Comparison of ENCODE assay signal across 28 cellular contexts in the genomic region with DNA sequence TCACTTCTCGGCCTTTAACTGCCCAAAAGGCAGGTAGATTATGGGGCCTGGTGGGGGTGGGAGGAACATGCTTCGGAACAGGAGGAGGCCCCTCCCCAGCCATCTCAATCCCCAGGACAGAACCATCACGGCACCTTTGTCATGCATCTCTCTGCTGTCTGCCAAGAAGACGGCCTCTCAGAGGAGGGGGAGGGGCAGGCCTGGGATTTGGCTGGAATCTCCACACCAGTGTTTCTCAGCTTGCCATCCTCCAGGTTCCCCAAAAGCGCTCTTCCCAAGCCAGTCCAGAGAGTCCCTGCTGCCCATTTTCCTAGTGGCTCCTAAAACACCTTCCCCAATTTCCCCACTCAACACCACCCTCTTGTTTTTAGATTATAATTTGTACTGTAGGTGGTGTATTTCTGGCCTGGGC. TPM values are rescaled to one million over a fixed set of nuclear protein-coding genes. Genes with fewer than 3 reads are reported as not detected.
DNase-seq lines count a peak whose midpoint lies in the region; ATAC-seq lines count a peak whose summit lies in the region.
"Had no signal": no experiment of that assay in that cellular context is flagged by ENCODE, and none has a peak within 500 bp of the region (broad histone marks: within the 10 kb centered on the region; RNA-seq: fewer than 3 reads in every experiment).

No MANE protein-coding gene starts in this region.

- H3K18ac ChIP-seq in mesendoderm (ENCODE audit: low read length): peak overlapping the region; percentile 91

- peak overlapping the region; percentile 30 for H3K9ac ChIP-seq in ES-I3 (ENCODE audit: low read depth, low read length)
- peak overlapping the region; percentile 86 for H3K9ac ChIP-seq in HUES64 (ENCODE audit: low read depth, low read length)
- peak overlapping the region; percentile 73 for H3K9ac ChIP-seq in mesendoderm (ENCODE audit: low read length)
- H3K9ac ChIP-seq: KMS-11 had no signal

- H3K27me3 ChIP-seq in HUES64 (ENCODE audit: insufficient read depth, low read length) (peaks cover 7% of the 10 kb centered on the region; the same call in 1 of the 2 replicates), mesendoderm (ENCODE audit: insufficient read depth, low read length, poor library complexity) (no peaks in the 10 kb centered on the region)
- H3K27me3 ChIP-seq: adrenal gland had no signal

- H3K4me1 ChIP-seq in ES-I3 (ENCODE audit: insufficient read depth, low read length): peaks cover 29% of the 10 kb centered on the region
- H3K4me1 ChIP-seq in HUES64 (ENCODE audit: insufficient read depth, low read length): peaks cover 37% of the 10 kb centered on the region
- H3K4me1 ChIP-seq in mesendoderm (ENCODE audit: control insufficient read depth, low read depth, low read length): peaks cover 14% of the 10 kb centered on the region
- H3K4me1 ChIP-seq: adrenal gland had no signal

- DNase-seq in iPS DF 19.7 (ENCODE audit: low read depth, low spot score): peak; percentile 98
- DNase-seq in mesendoderm: peak; percentile 93
- DNase-seq in stimulated activated CD4-positive, alpha-beta T cell treated with anti-CD3 and anti-CD28 coated beads, Interleukin-4, amount 100 ng/mL, for 1 hour: no peak
- DNase-seq in SHP77 treated with DMSO at 0.1 percent for 48 hours (lab: John Stamatoyannopoulos, UW): no peak
- DNase-seq in COLO668 (lab: John Stamatoyannopoulos, UW; ENCODE audit: unreplicated experiment): no peak
- DNase-seq: activated CD4-positive, alpha-beta memory T cell treated with anti-CD3 and anti-CD28 coated beads for 36 hours; activated CD4-positive, CD25-positive, alpha-beta regulatory T cell treated with anti-CD3 and anti-CD28 coated beads, Interleukin-2, amount 50 U/mL, for 72 hours; activated naive CD4-positive, alpha-beta T cell treated with anti-CD3 and anti-CD28 coated beads, Interleukin-2, amount 10 ng/mL, durations not matched to agents 7 days and 5 days; adrenal gland; DND-41; effector memory CD8-positive, alpha-beta T cell; erythroblast; HCEC 1CT; MM.1S; NCI-H1930; NCI-H526; NK-92 treated with Interleukin-12 subunit alpha and Interleukin-12 subunit beta, amount 100 ng/mL, for 24 hours; PC-9; right cardiac atrium; stimulated activated naive CD8-positive, alpha-beta T cell treated with anti-CD3 and anti-CD28 coated beads, Interleukin-15, Interleukin-2, amounts not matched to agents 100 U/mL and 50 U/mL, for 24 hours; T-helper 2 cell had no signal

- peaks cover 28% of the 10 kb centered on the region for H3K79me2 ChIP-seq in mesendoderm (ENCODE audit: control insufficient read depth, insufficient read depth, low read length)

- no peak overlapping the region for H2BK15ac ChIP-seq in mesendoderm (replicated peaks; ENCODE audit: low read depth)

- H3K4ac ChIP-seq in mesendoderm (ENCODE audit: low read depth, low read length): peak overlapping the region; percentile 99

- peak overlapping the region; percentile 28 for H3K4me2 ChIP-seq in mesendoderm (ENCODE audit: low read length)
- H3K4me2 ChIP-seq: A549, KMS-11, PC-9, smooth muscle cell had no signal

- H2BK5ac ChIP-seq in mesendoderm (ENCODE audit: low read length): peak overlapping the region; percentile 98

- H3K27ac ChIP-seq in HUES64 (ENCODE audit: low read depth, low read length) (peak overlapping the region; percentile 99), mesendoderm (ENCODE audit: low read depth, low read length) (peak overlapping the region; percentile 93)
- H3K27ac ChIP-seq: adrenal gland, KMS-11, PC-9 had no signal

- H4K5ac ChIP-seq in mesendoderm (ENCODE audit: low read length): no peak overlapping the region

- H3K79me1 ChIP-seq in mesendoderm (ENCODE audit: low read length): no peaks in the 10 kb centered on the region

- H3K9me3 ChIP-seq in ES-I3 (ENCODE audit: control insufficient read depth, insufficient read depth, low read length) (no peaks in the 10 kb centered on the region), HUES64 (ENCODE audit: insufficient read depth, low read depth, low read length) (no peaks in the 10 kb centered on the region)
- H3K9me3 ChIP-seq: A549, adrenal gland had no signal

- H3K4me3 ChIP-seq in HUES64 (ENCODE audit: low read length) (peak overlapping the region; percentile 51), mesendoderm (ENCODE audit: low read length) (no peak overlapping the region)
- H3K4me3 ChIP-seq: A549, adrenal gland, PC-9, smooth muscle cell had no signal

- H2AK5ac ChIP-seq in mesendoderm (ENCODE audit: low read length): no peak overlapping the region

- peak overlapping the region; percentile 92 for H3K56ac ChIP-seq in mesendoderm (ENCODE audit: low read length)

- no peak overlapping the region for H4K8ac ChIP-seq in mesendoderm (ENCODE audit: low read depth, low read length)

- ATAC-seq in GM21619 (IDR thresholded peaks at IDR 0.05; ENCODE audit: unreplicated experiment): no peak
- ATAC-seq: A549; effector memory CD8-positive, alpha-beta T cell; right cardiac atrium; Right ventricle myocardium inferior; stimulated activated naive CD8-positive, alpha-beta T cell treated with anti-CD3 and anti-CD28 coated beads, Interleukin-15, Interleukin-2, amounts not matched to agents 100 U/mL and 50 U/mL, for 24 hours had no signal

- H3K23ac ChIP-seq in mesendoderm (ENCODE audit: low read length): no peak overlapping the region

- no peaks in the 10 kb centered on the region; the same call in 1 of the 2 replicates for H3K36me3 ChIP-seq in ES-I3 (ENCODE audit: insufficient read depth, low read length)
- H3K36me3 ChIP-seq in HUES64 (ENCODE audit: insufficient read depth, low read length): peaks cover 1% of the 10 kb centered on the region; the same call in 1 of the 2 replicates
- no peaks in the 10 kb centered on the region for H3K36me3 ChIP-seq in mesendoderm (ENCODE audit: control insufficient read depth, insufficient read depth, low read length)
- H3K36me3 ChIP-seq: adrenal gland had no signal

- H2BK120ac ChIP-seq in mesendoderm (ENCODE audit: low read depth, low read length): peak overlapping the region; percentile 63

- WGBS in HUES64: 4% methylated on average over 5 of the region's 5 CpGs
- whole genome bisulfite sequencing in mesendoderm (ENCODE audit: extremely low coverage, insufficient coverage, low lambda C conversion rate): no CpG with 5 or more reads among the region's 5 CpGs

RNA-seq across cellular contexts. Expression of gene POU5F1, which starts 2.5 kb away (rescaled TPM):
- polyA plus RNA-seq in HUES64 (2013, experiment 1 of 2): 1,581 TPM
- 1,420 TPM for polyA plus RNA-seq in HUES64 (2013, experiment 2 of 2)
- 2,778 TPM for polyA plus RNA-seq in mesendoderm (2013, experiment 1 of 2)
- polyA plus RNA-seq in mesendoderm (2013, experiment 2 of 2): 2,807 TPM
- polyA plus RNA-seq: smooth muscle cell had no signal

RNA-seq across cellular contexts. Expression of gene TCF19, which starts 14.6 kb away (rescaled TPM):
- polyA plus RNA-seq in HUES64 (2013, experiment 1 of 2): 8.8 TPM
- polyA plus RNA-seq in HUES64 (2013, experiment 2 of 2): 8.7 TPM
- 12.1 TPM for polyA plus RNA-seq in mesendoderm (2013, experiment 1 of 2)
- polyA plus RNA-seq in mesendoderm (2013, experiment 2 of 2): 12.5 TPM

RNA-seq across cellular contexts. Expression of gene CCHCR1, which starts 15.4 kb away (rescaled TPM):
- 20.2 TPM for polyA plus RNA-seq in HUES64 (2013, experiment 1 of 2)
- polyA plus RNA-seq in HUES64 (2013, experiment 2 of 2): 25.1 TPM
- 9.5 TPM for polyA plus RNA-seq in mesendoderm (2013, experiment 1 of 2)
- 9.5 TPM for polyA plus RNA-seq in mesendoderm (2013, experiment 2 of 2)

RNA-seq across cellular contexts. Expression of gene PSORS1C2, which starts 34.1 kb away (rescaled TPM):
- 1.2 TPM for polyA plus RNA-seq in HUES64 (2013, experiment 1 of 2)
- 0.95 TPM for polyA plus RNA-seq in HUES64 (2013, experiment 2 of 2)
- polyA plus RNA-seq in mesendoderm (2013, experiment 1 of 2): 2.3 TPM
- 2.3 TPM for polyA plus RNA-seq in mesendoderm (2013, experiment 2 of 2)
- polyA plus RNA-seq: adrenal gland, right cardiac atrium had no signal

RNA-seq across cellular contexts. Expression of gene CDSN, which starts 52.7 kb away (rescaled TPM):
- not detected for polyA plus RNA-seq in HUES64 (2013, experiment 1 of 2)
- not detected for polyA plus RNA-seq in HUES64 (2013, experiment 2 of 2)
- polyA plus RNA-seq in mesendoderm (2013, experiment 1 of 2): not detected
- not detected for polyA plus RNA-seq in mesendoderm (2013, experiment 2 of 2)
- polyA plus RNA-seq: A549 had no signal

Comparison
In these comparisons a context has a peak if more than half of its experiments do, and no peak if none do; other contexts are left out.
1. H3K9ac ChIP-seq: peak in every context shown above with its lines; median percentile 86 in HUES64; 73 in mesendoderm; 30 in ES-I3.
2. DNase-seq: peak in iPS DF 19.7 (single experiment) and mesendoderm (single experiment); none in stimulated activated CD4-positive, alpha-beta T cell treated with anti-CD3 and anti-CD28 coated beads, Interleukin-4, amount 100 ng/mL, for 1 hour (single experiment), SHP77 treated with DMSO at 0.1 percent for 48 hours (single experiment) and COLO668 (single experiment).